16 cellular contexts compared by ENCODE assay signal in the genomic region with DNA sequence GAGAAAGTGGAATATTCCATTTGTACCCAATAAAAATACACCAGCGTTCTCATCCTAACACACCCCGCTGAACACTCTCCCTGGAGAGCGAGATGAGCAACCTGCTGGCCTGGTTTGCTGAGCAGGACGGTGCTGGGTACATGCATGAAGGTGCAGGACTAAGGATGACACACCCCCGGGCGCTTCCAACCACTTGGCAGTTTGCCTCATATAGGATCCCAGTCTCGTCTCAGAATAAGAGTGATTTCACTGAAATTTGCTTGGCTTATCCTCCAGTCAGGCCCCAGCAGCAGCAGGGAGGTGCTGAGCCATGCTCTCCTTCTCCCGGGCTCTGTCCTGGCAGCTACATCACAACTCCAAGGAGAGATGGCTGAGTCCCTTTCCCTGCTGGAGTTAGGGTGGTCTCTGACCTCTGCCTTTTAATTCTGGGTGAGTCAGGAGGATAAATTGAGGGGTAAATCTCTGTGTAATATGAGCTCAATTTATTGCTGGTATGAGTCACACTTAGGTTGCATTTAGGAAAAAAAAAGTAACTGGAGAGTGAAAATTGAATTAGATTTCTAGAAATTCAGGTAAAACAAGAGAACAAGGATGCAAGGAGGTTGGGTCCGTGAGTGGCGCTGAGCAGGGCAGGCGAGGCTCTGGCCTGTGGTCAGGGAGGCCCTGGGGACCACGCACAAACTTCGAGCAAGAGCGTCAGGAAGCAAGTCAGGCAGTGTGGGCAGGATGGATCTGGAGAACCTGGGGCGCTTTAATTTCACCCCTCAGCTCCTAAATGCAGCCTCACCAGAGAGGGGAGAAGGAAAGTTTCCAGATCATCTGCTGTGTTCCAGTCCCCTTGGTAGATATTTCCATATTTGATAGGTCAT.
"Had no signal": no experiment of that assay in that cellular context is flagged by ENCODE, and none has a peak within 500 bp of the region (broad histone marks: within the 10 kb centered on the region; RNA-seq: fewer than 3 reads in every experiment).

No MANE protein-coding gene starts in this region.

- DNase-seq: activated CD4-positive, alpha-beta memory T cell treated with anti-CD3 and anti-CD28 coated beads for 36 hours; activated CD8-positive, alpha-beta memory T cell treated with anti-CD3 and anti-CD28 coated beads, Interleukin-2, amount 10 ng/mL, durations not matched to agents 7 days and 5 days; activated naive CD4-positive, alpha-beta T cell treated with anti-CD3 and anti-CD28 coated beads, Interleukin-2, amount 10 ng/mL, durations not matched to agents 7 days and 5 days; activated T-cell treated with anti-CD3 and anti-CD28 coated beads, Interleukin-2, amount 50 U/mL, for 1 hour; cerebellar nuclear complex; effector CD8-positive, alpha-beta T cell; stomach; T1000; uterus had no signal

- ATAC-seq: activated CD8-positive, alpha-beta memory T cell treated with anti-CD3 and anti-CD28 coated beads, Interleukin-2, amount 10 ng/mL, durations not matched to agents 7 days and 5 days; gastroesophageal sphincter; left lobe of liver; sciatic nerve had no signal

- H3K27ac ChIP-seq: ascending aorta, breast epithelium, epithelial cell of prostate, gastroesophageal sphincter, stomach, thoracic aorta, uterus had no signal
